In genomic region chr5:113800686-113801085, GRCh38 we compare ENCODE assay signal across 32 cellular contexts.
"Had no signal": no experiment of that assay in that cellular context is flagged by ENCODE, and none has a peak within 500 bp of the region (broad histone marks: within the 10 kb centered on the region; RNA-seq: fewer than 3 reads in every experiment).

No MANE protein-coding gene starts in this region.

- H3K27ac ChIP-seq: adrenal gland, ascending aorta, body of pancreas, brain microvascular endothelial cell, breast epithelium, cardiac muscle cell had no signal

- H3K4me1 ChIP-seq: adrenal gland, ascending aorta, body of pancreas, breast epithelium had no signal

- DNase-seq: activated effector memory CD4-positive, alpha-beta T cell treated with anti-CD3 and anti-CD28 coated beads, Interleukin-2, amount 50 U/mL, for 16 hours; activated effector memory CD4-positive, alpha-beta T cell treated with Interleukin-2 at 50 U/mL for 16 hours; activated gamma-delta T cell; activated gamma-delta T cell treated with Interleukin-2 at 50 U/mL for 16 hours; activated naive CD4-positive, alpha-beta T cell; activated naive CD4-positive, alpha-beta T cell treated with anti-CD3 and anti-CD28 coated beads for 36 hours; activated naive CD4-positive, alpha-beta T cell treated with anti-CD3 and anti-CD28 coated beads, Interleukin-2, amount 10 ng/mL, durations not matched to agents 7 days and 5 days; activated naive CD4-positive, alpha-beta T cell treated with anti-CD3 and anti-CD28 coated beads, Interleukin-2, amount 50 U/mL, for 16 hours; activated naive CD4-positive, alpha-beta T cell treated with Interleukin-2 at 50 U/mL for 16 hours; activated naive CD8-positive, alpha-beta T cell treated with anti-CD3 and anti-CD28 coated beads for 36 hours; activated naive CD8-positive, alpha-beta T cell treated with anti-CD3 and anti-CD28 coated beads, Interleukin-2, amount 10 ng/mL, durations not matched to agents 7 days and 5 days; activated naive CD8-positive, alpha-beta T cell treated with anti-CD3 and anti-CD28 coated beads, Interleukin-2, amount 50 U/mL, for 24 hours; activated T-cell treated with anti-CD3 and anti-CD28 coated beads, Interleukin-2, amount 50 U/mL, for 1 hour; activated T-cell treated with anti-CD3 and anti-CD28 coated beads, Interleukin-2, amount 50 U/mL, for 24 hours; activated T-cell treated with anti-CD3 and anti-CD28 coated beads, Interleukin-2, amount 50 U/mL, for 4 hours; activated T-cell treated with anti-CD3 and anti-CD28 coated beads, Interleukin-2, amount 50 U/mL, for 48 hours; activated T-cell treated with anti-CD3 and anti-CD28 coated beads, Interleukin-2, amount 50 U/mL, for 72 hours; adrenal gland; amniotic stem cell; amygdala; anterior cingulate cortex; aorta; body of pancreas; brain microvascular endothelial cell; caudate nucleus; central memory CD4-positive, alpha-beta T cell; cerebellar nuclear complex had no signal

- H3K36me3 ChIP-seq: adrenal gland, ascending aorta, brain microvascular endothelial cell, breast epithelium, cardiac muscle cell had no signal

- ATAC-seq: activated naive CD4-positive, alpha-beta T cell treated with anti-CD3 and anti-CD28 coated beads, Interleukin-2, amount 50 U/mL, for 72 hours; activated naive CD8-positive, alpha-beta T cell treated with anti-CD3 and anti-CD28 coated beads, Interleukin-2, amount 50 U/mL, for 24 hours; activated T-cell treated with anti-CD3 and anti-CD28 coated beads, Interleukin-2, amount 50 U/mL, for 4 hours; activated T-cell treated with anti-CD3 and anti-CD28 coated beads, Interleukin-2, amount 50 U/mL, for 72 hours; activated T-helper 17 cell treated with anti-CD3 and anti-CD28 coated beads, Interleukin-2, amount 50 U/mL, for 72 hours; body of pancreas had no signal

- H3K27me3 ChIP-seq: adrenal gland, ascending aorta, body of pancreas, brain microvascular endothelial cell, cardiac muscle cell had no signal

- H3K4me3 ChIP-seq: adrenal gland, ascending aorta, body of pancreas, breast epithelium, cardiac muscle cell had no signal
